ENCODE assay signal across 8 cellular contexts in genomic region chr11:112219476-112220232, GRCh38. TPM values are rescaled to one million over a fixed set of nuclear protein-coding genes. Genes with fewer than 3 reads are reported as not detected.
DNase-seq lines count a peak whose midpoint lies in the region; ATAC-seq and TF ChIP-seq lines count a peak whose summit lies in the region.

No MANE protein-coding gene starts in this region.

- H3K36me3 ChIP-seq in lung (ENCODE audit: control insufficient read depth in 2 of 2, insufficient read depth in 2 of 2, low read length in 2 of 2), result peaks cover 0 to 3% of the 10 kb centered on the region in 2 donors
- H3K36me3 ChIP-seq in tibial artery, result no peaks in the 10 kb centered on the region

- ATAC-seq in GM19395 (IDR thresholded peaks at IDR 0.05; ENCODE audit: unreplicated experiment) (peak; percentile 99), HG03342 (IDR thresholded peaks at IDR 0.05; ENCODE audit: unreplicated experiment) (peak; percentile 93), lung (ENCODE audit: insufficient read depth, low FRiP score) (peak; percentile 95)

- peak; percentile 38 for DNase-seq in DMS153 (lab: John Stamatoyannopoulos, UW)
- DNase-seq in NCI-H2227 treated with DMSO at 0.1 percent for 48 hours (lab: John Stamatoyannopoulos, UW), result peak; percentile 75
- DNase-seq in dermis microvascular lymphatic vessel endothelial cell (ENCODE audit: low read depth in 2 of 2), result peak; percentile 75 to 85
- no peak for DNase-seq in lung (ENCODE audit: low spot score)
- DNase-seq in tibial artery, result no peak

- WGBS in lung, 2 donors, result 34 to 35% methylated on average over 7 of the region's 7 CpGs

- H3K4me1 ChIP-seq in lung (ENCODE audit: control insufficient read depth in 2 of 2, insufficient read depth in 2 of 2, low read length in 2 of 2), result no peaks in the 10 kb centered on the region
- peaks cover 0 to 4% (median 0%) of the 10 kb centered on the region in 4 donors for H3K4me1 ChIP-seq in tibial artery

- H3K27ac ChIP-seq in lung (ENCODE audit: low read depth in 1 of 2, low read length in 1 of 2) (no peak overlapping the region), tibial artery (no peak overlapping the region)

- peak; percentile 40 for TF ChIP-seq CTCF in WI38 (IDR thresholded peaks at IDR 0.05; ENCODE audit: low read depth, low read length)
- TF ChIP-seq CTCF in lung (IDR thresholded peaks at IDR 0.05; ENCODE audit: control extremely low read depth, extremely low read depth), result peak; percentile 84
- TF ChIP-seq CTCF in tibial artery (IDR thresholded peaks at IDR 0.05), result peak; percentile 80 to 83

- intact Hi-C loops in tibial artery (cut with DNase I; ENCODE audit: low total_unique reads), result loop anchor here (2.0 kb wide), 1 partner anchor 61 kb away; no protein-coding TSS in a partner anchor

- no peaks in the 10 kb centered on the region for H3K9me3 ChIP-seq in lung (ENCODE audit: control insufficient read depth in 2 of 2, insufficient read depth in 1 of 2, low read length in 1 of 2)
- no peaks in the 10 kb centered on the region for H3K9me3 ChIP-seq in tibial artery

- H3K27me3 ChIP-seq in lung (ENCODE audit: control insufficient read depth, insufficient read depth), result no peaks in the 10 kb centered on the region
- H3K27me3 ChIP-seq in tibial artery, result no peaks in the 10 kb centered on the region

- H3K4me3 ChIP-seq in WI38 (ENCODE audit: low read depth, low read length) (no peak overlapping the region), lung (no peak overlapping the region), tibial artery (no peak overlapping the region)

RNA-seq across cellular contexts. Expression of gene PTS, which starts 6.6 kb away (rescaled TPM):
- total RNA-seq in dermis microvascular lymphatic vessel endothelial cell (21.0 and 24.8 TPM in 2 replicates), lung (10 to 100 TPM; 19.3 to 24.8 TPM)
- polyA plus RNA-seq in lung, result 10 to 100 TPM; 25.4 to 60.5 TPM

RNA-seq across cellular contexts. Expression of gene PLET1, which starts 41.0 kb away (rescaled TPM):
- total RNA-seq in dermis microvascular lymphatic vessel endothelial cell (not detected in 2 replicates), lung (not detected)
- polyA plus RNA-seq in lung, result not detected

RNA-seq across cellular contexts. Expression of gene BCO2, which starts 44.3 kb away (rescaled TPM):
- 0.13 and 0.63 TPM in 2 replicates for total RNA-seq in dermis microvascular lymphatic vessel endothelial cell
- 10 to 100 TPM in 1 of 2 donors, 1 to 10 TPM in 1; 8.2 to 20.3 TPM for total RNA-seq in lung
- polyA plus RNA-seq in lung, result 1 to 10 TPM; 2.8 to 5.3 TPM

RNA-seq across cellular contexts. Expression of gene TEX12, which starts 52.5 kb away (rescaled TPM):
- total RNA-seq in dermis microvascular lymphatic vessel endothelial cell (not detected in 2 replicates), lung (under 1 TPM in 1 of 2 donors, not detected in 1; 0.74 TPM)
- under 1 TPM; 0.09 to 0.31 TPM for polyA plus RNA-seq in lung

RNA-seq across cellular contexts. Expression of gene IL18, which starts 55.8 kb away (rescaled TPM):
- total RNA-seq in dermis microvascular lymphatic vessel endothelial cell (not detected in 2 replicates), lung (10 to 100 TPM; 23.7 to 24.5 TPM)
- 10 to 100 TPM; 29.6 to 88.9 TPM for polyA plus RNA-seq in lung

Comparison
In these comparisons a context has a peak if more than half of its experiments do, and no peak if none do; other contexts are left out.
1. DNase-seq: peak in DMS153 (single experiment), NCI-H2227 treated with DMSO at 0.1 percent for 48 hours (single experiment) and dermis microvascular lymphatic vessel endothelial cell (2 of 2); none in lung (single experiment) and tibial artery (0 of 2).
2. Peak in every context shown above with its lines, with median percentiles within 50 percentile points of each other: ATAC-seq and CTCF ChIP-seq.